ENCODE assay signal across 22 cellular contexts in genomic region chr3:131470377-131470776, GRCh38.
"Had no signal": no experiment of that assay in that cellular context is flagged by ENCODE, and none has a peak within 500 bp of the region (broad histone marks: within the 10 kb centered on the region; RNA-seq: fewer than 3 reads in every experiment).

No MANE protein-coding gene starts in this region.

- H3K9me3 Mint-ChIP-seq: neural crest cell; T-helper 1 cell treated with Interleukin-12 subunit alpha and Interleukin-12 subunit beta and Interleukin-4 antibody, amounts not matched to agents 30 μg/mL and 1 μg/mL, for 36 hours had no signal

- H3K27me3 Mint-ChIP-seq: activated CD8-positive, alpha-beta memory T cell treated with anti-CD3 and anti-CD28 coated beads, Interleukin-2, amount 10 ng/mL, durations not matched to agents 7 days and 5 days; dendritic cell treated with granulocyte-macrophage colony-stimulating factor and Interleukin-4, amounts not matched to agents 40 ng/mL and 50 ng/mL, for 4 days had no signal

- H3K27ac Mint-ChIP-seq: activated CD8-positive, alpha-beta memory T cell treated with anti-CD3 and anti-CD28 coated beads, Interleukin-2, amount 10 ng/mL, durations not matched to agents 7 days and 5 days; dendritic cell treated with granulocyte-macrophage colony-stimulating factor and Interleukin-4, amounts not matched to agents 40 ng/mL and 50 ng/mL, for 4 days; T-helper 1 cell treated with Interleukin-12 subunit alpha and Interleukin-12 subunit beta and Interleukin-4 antibody, amounts not matched to agents 30 μg/mL and 1 μg/mL, for 36 hours had no signal

- H3K4me3 Mint-ChIP-seq: activated CD8-positive, alpha-beta memory T cell treated with anti-CD3 and anti-CD28 coated beads, Interleukin-2, amount 10 ng/mL, durations not matched to agents 7 days and 5 days; dendritic cell treated with granulocyte-macrophage colony-stimulating factor and Interleukin-4, amounts not matched to agents 40 ng/mL and 50 ng/mL, for 4 days; neural crest cell; T-helper 1 cell treated with Interleukin-12 subunit alpha and Interleukin-12 subunit beta and Interleukin-4 antibody, amounts not matched to agents 30 μg/mL and 1 μg/mL, for 36 hours had no signal

- DNase-seq: activated CD4-positive, alpha-beta T cell treated with anti-CD3 and anti-CD28 coated beads, Interleukin-2, amount 50 U/mL, for 4 hours; activated CD4-positive, CD25-positive, alpha-beta regulatory T cell; activated CD8-positive, alpha-beta memory T cell treated with anti-CD3 and anti-CD28 coated beads, Interleukin-2, amount 10 ng/mL, durations not matched to agents 7 days and 5 days; activated gamma-delta T cell treated with Interleukin-2 at 50 U/mL for 16 hours; adrenal gland; brain microvascular endothelial cell; caudate nucleus; effector CD4-positive, alpha-beta T cell; erythroblast; foreskin fibroblast; lower lobe of right lung; mesendoderm; mucosa of descending colon; posterior cingulate gyrus; right lobe of liver; SHP77; stimulated activated naive CD4-positive, alpha-beta T cell treated with Interleukin-2 at 50 U/mL for 16 hours; tibial artery had no signal

- ATAC-seq: activated CD8-positive, alpha-beta memory T cell treated with anti-CD3 and anti-CD28 coated beads, Interleukin-2, amount 10 ng/mL, durations not matched to agents 7 days and 5 days; left lobe of liver; lower lobe of right lung; mucosa of descending colon; right lobe of liver had no signal
